ENCODE assay signal across 2 cellular contexts in the genomic region with DNA sequence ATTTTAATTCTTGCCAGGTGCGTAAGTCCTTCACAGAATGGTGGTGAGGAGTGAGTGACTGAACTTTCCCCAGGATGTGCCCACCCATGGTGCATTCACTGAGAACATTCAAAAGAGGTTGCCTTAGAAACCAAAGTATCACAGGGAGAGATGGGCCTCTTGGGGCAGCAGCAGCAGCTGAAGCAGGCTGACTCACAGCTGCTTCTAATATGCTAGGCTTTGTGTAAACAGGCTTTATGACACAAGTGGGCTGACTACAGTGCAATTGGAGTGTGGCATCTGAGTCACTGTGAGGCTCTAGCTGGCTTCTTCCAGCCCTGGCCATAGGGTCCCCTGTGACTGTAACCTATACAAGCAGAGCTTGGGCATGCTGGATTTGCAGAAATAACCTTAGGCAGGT.
TF ChIP-seq lines count a peak whose summit lies in the region.

No MANE protein-coding gene starts in this region.

TF ChIP-seq in HEK293, 187 proteins besides CTCF, POLR2A, EP300 and RAD21 (continues in another document):
- TF ChIP-seq, protein P1, sequence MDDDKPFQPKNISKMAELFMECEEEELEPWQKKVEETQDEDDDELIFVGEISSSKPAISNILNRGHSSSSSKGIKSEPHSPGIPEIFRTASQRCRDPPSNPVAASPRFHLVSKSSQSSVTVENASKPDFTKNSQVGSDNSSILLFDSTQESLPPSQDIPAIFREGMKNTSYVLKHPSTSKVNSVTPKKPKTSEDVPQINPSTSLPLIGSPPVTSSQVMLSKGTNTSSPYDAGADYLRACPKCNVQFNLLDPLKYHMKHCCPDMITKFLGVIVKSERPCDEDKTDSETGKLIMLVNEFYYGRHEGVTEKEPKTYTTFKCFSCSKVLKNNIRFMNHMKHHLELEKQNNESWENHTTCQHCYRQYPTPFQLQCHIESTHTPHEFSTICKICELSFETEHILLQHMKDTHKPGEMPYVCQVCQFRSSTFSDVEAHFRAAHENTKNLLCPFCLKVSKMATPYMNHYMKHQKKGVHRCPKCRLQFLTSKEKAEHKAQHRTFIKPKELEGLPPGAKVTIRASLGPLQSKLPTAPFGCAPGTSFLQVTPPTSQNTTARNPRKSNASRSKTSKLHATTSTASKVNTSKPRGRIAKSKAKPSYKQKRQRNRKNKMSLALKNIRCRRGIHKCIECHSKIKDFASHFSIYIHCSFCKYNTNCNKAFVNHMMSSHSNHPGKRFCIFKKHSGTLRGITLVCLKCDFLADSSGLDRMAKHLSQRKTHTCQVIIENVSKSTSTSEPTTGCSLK (tag by site-specific recombination; IDR thresholded peaks at IDR 0.05): no peak
- TF ChIP-seq, protein P2, sequence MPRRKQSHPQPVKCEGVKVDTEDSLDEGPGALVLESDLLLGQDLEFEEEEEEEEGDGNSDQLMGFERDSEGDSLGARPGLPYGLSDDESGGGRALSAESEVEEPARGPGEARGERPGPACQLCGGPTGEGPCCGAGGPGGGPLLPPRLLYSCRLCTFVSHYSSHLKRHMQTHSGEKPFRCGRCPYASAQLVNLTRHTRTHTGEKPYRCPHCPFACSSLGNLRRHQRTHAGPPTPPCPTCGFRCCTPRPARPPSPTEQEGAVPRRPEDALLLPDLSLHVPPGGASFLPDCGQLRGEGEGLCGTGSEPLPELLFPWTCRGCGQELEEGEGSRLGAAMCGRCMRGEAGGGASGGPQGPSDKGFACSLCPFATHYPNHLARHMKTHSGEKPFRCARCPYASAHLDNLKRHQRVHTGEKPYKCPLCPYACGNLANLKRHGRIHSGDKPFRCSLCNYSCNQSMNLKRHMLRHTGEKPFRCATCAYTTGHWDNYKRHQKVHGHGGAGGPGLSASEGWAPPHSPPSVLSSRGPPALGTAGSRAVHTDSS (tag by site-specific recombination; IDR thresholded peaks at IDR 0.05): no peak
- TF ChIP-seq, protein P3, sequence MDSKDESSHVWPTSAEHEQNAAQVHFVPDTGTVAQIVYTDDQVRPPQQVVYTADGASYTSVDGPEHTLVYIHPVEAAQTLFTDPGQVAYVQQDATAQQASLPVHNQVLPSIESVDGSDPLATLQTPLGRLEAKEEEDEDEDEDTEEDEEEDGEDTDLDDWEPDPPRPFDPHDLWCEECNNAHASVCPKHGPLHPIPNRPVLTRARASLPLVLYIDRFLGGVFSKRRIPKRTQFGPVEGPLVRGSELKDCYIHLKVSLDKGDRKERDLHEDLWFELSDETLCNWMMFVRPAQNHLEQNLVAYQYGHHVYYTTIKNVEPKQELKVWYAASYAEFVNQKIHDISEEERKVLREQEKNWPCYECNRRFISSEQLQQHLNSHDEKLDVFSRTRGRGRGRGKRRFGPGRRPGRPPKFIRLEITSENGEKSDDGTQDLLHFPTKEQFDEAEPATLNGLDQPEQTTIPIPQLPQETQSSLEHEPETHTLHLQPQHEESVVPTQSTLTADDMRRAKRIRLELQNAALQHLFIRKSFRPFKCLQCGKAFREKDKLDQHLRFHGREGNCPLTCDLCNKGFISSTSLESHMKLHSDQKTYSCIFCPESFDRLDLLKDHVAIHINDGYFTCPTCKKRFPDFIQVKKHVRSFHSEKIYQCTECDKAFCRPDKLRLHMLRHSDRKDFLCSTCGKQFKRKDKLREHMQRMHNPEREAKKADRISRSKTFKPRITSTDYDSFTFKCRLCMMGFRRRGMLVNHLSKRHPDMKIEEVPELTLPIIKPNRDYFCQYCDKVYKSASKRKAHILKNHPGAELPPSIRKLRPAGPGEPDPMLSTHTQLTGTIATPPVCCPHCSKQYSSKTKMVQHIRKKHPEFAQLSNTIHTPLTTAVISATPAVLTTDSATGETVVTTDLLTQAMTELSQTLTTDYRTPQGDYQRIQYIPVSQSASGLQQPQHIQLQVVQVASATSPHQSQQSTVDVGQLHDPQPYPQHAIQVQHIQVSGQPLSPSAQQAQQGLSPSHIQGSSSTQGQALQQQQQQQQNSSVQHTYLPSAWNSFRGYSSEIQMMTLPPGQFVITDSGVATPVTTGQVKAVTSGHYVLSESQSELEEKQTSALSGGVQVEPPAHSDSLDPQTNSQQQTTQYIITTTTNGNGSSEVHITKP (tag by site-specific recombination; IDR thresholded peaks at IDR 0.05): peak; percentile 69
- TF ChIP-seq ZNF155 (tag by site-specific recombination; IDR thresholded peaks at IDR 0.05) (no peak), KLF8 (tag by site-specific recombination; IDR thresholded peaks at IDR 0.05) (peak; percentile 64), ZNF292 (tag by site-specific recombination; IDR thresholded peaks at IDR 0.05; ENCODE audit: borderline replicate concordance, low read depth) (no peak), ZEB2 (tag by site-specific recombination; IDR thresholded peaks at IDR 0.05) (peak; percentile 85)
- TF ChIP-seq, protein P4, sequence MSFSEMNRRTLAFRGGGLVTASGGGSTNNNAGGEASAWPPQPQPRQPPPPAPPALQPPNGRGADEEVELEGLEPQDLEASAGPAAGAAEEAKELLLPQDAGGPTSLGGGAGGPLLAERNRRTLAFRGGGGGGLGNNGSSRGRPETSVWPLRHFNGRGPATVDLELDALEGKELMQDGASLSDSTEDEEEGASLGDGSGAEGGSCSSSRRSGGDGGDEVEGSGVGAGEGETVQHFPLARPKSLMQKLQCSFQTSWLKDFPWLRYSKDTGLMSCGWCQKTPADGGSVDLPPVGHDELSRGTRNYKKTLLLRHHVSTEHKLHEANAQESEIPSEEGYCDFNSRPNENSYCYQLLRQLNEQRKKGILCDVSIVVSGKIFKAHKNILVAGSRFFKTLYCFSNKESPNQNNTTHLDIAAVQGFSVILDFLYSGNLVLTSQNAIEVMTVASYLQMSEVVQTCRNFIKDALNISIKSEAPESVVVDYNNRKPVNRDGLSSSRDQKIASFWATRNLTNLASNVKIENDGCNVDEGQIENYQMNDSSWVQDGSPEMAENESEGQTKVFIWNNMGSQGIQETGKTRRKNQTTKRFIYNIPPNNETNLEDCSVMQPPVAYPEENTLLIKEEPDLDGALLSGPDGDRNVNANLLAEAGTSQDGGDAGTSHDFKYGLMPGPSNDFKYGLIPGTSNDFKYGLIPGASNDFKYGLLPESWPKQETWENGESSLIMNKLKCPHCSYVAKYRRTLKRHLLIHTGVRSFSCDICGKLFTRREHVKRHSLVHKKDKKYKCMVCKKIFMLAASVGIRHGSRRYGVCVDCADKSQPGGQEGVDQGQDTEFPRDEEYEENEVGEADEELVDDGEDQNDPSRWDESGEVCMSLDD (tag by site-specific recombination; IDR thresholded peaks at IDR 0.05): no peak
- TF ChIP-seq, protein P5, sequence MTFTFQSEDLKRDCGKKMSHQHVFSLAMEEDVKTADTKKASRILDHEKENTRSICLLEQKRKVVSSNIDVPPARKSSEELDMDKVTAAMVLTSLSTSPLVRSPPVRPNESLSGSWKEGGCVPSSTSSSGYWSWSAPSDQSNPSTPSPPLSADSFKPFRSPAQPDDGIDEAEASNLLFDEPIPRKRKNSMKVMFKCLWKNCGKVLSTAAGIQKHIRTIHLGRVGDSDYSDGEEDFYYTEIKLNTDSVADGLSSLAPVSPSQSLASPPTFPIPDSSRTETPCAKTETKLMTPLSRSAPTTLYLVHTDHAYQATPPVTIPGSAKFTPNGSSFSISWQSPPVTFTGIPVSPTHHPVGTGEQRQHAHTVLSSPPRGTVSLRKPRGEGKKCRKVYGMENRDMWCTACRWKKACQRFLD (tag by site-specific recombination; IDR thresholded peaks at IDR 0.05): no peak

TF ChIP-seq in HepG2, 621 proteins besides CTCF, POLR2A, EP300 and RAD21 (continues in another document):
- TF ChIP-seq STAG1 (CRISPR knock-in tag; IDR thresholded peaks at IDR 0.05) (0 out of 2 replicates have a peak, but pooled peaks have one; percentile 16), LCORL (IDR thresholded peaks at IDR 0.05) (no peak), LCORL (CRISPR knock-in tag; IDR thresholded peaks at IDR 0.05) (no peak), SAP130 (CRISPR knock-in tag; IDR thresholded peaks at IDR 0.05; ENCODE audit: low read depth) (peak; percentile 82), CBX1 (IDR thresholded peaks at IDR 0.05; ENCODE audit: low read depth) (peak; percentile 42), CBX5 (CRISPR knock-in tag; IDR thresholded peaks at IDR 0.05; ENCODE audit: borderline replicate concordance) (peak; percentile 83; the same call in 1 of the 2 replicates), FOXA3 (CRISPR knock-in tag; IDR thresholded peaks at IDR 0.05) (peak; percentile 97), NR3C1 (CRISPR knock-in tag; IDR thresholded peaks at IDR 0.05) (no peak), FOXP1 (IDR thresholded peaks at IDR 0.05) (no peak), FOXP1 (CRISPR knock-in tag; IDR thresholded peaks at IDR 0.05) (peak; percentile 46), NBN (conservative IDR thresholded peaks at IDR 0.05) (no peak), ZKSCAN8 (CRISPR knock-in tag; IDR thresholded peaks at IDR 0.05; ENCODE audit: borderline replicate concordance) (0 out of 2 replicates have a peak, but pooled peaks have one; percentile 23), MIXL1 (CRISPR knock-in tag; IDR thresholded peaks at IDR 0.05) (peak; percentile 61; the same call in 1 of the 2 replicates), MEIS2 (CRISPR knock-in tag; IDR thresholded peaks at IDR 0.05) (peak; percentile 62; the same call in 1 of the 2 replicates), JUND (CRISPR knock-in tag; IDR thresholded peaks at IDR 0.05) (peak; percentile 70; the same call in 1 of the 2 replicates), MAFF (IDR thresholded peaks at IDR 0.05; ENCODE audit: low read depth, low read length) (peak; percentile 36; the same call in 1 of the 2 replicates), SALL1 (CRISPR knock-in tag; IDR thresholded peaks at IDR 0.05) (peak; percentile 81), HNRNPUL1 (IDR thresholded peaks at IDR 0.05; ENCODE audit: low read depth, low read length) (no peak), FOSL1 (CRISPR knock-in tag; IDR thresholded peaks at IDR 0.05; ENCODE audit: borderline replicate concordance) (peak; percentile 64; the same call in 1 of the 2 replicates), ZSCAN12 (CRISPR knock-in tag; IDR thresholded peaks at IDR 0.05) (no peak), ZNF891 (CRISPR knock-in tag; IDR thresholded peaks at IDR 0.05) (no peak), MIER3 (CRISPR knock-in tag; IDR thresholded peaks at IDR 0.05; ENCODE audit: borderline replicate concordance) (0 out of 2 replicates have a peak, but pooled peaks have one; percentile 52), RORA (CRISPR knock-in tag; IDR thresholded peaks at IDR 0.05) (no peak), HDAC2 (CRISPR knock-in tag; IDR thresholded peaks at IDR 0.05) (peak; percentile 52; the same call in 1 of the 2 replicates)
- TF ChIP-seq, protein P6, sequence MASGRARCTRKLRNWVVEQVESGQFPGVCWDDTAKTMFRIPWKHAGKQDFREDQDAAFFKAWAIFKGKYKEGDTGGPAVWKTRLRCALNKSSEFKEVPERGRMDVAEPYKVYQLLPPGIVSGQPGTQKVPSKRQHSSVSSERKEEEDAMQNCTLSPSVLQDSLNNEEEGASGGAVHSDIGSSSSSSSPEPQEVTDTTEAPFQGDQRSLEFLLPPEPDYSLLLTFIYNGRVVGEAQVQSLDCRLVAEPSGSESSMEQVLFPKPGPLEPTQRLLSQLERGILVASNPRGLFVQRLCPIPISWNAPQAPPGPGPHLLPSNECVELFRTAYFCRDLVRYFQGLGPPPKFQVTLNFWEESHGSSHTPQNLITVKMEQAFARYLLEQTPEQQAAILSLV (CRISPR knock-in tag; IDR thresholded peaks at IDR 0.05; ENCODE audit: borderline replicate concordance): 0 out of 2 replicates have a peak, but pooled peaks have one; percentile 51
- TF ChIP-seq, protein P7, sequence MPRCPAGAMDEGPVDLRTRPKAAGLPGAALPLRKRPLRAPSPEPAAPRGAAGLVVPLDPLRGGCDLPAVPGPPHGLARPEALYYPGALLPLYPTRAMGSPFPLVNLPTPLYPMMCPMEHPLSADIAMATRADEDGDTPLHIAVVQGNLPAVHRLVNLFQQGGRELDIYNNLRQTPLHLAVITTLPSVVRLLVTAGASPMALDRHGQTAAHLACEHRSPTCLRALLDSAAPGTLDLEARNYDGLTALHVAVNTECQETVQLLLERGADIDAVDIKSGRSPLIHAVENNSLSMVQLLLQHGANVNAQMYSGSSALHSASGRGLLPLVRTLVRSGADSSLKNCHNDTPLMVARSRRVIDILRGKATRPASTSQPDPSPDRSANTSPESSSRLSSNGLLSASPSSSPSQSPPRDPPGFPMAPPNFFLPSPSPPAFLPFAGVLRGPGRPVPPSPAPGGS (CRISPR knock-in tag; IDR thresholded peaks at IDR 0.05): no peak
- TF ChIP-seq, protein P8, sequence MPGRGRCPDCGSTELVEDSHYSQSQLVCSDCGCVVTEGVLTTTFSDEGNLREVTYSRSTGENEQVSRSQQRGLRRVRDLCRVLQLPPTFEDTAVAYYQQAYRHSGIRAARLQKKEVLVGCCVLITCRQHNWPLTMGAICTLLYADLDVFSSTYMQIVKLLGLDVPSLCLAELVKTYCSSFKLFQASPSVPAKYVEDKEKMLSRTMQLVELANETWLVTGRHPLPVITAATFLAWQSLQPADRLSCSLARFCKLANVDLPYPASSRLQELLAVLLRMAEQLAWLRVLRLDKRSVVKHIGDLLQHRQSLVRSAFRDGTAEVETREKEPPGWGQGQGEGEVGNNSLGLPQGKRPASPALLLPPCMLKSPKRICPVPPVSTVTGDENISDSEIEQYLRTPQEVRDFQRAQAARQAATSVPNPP (CRISPR knock-in tag; IDR thresholded peaks at IDR 0.05): no peak
- TF ChIP-seq, protein P9, sequence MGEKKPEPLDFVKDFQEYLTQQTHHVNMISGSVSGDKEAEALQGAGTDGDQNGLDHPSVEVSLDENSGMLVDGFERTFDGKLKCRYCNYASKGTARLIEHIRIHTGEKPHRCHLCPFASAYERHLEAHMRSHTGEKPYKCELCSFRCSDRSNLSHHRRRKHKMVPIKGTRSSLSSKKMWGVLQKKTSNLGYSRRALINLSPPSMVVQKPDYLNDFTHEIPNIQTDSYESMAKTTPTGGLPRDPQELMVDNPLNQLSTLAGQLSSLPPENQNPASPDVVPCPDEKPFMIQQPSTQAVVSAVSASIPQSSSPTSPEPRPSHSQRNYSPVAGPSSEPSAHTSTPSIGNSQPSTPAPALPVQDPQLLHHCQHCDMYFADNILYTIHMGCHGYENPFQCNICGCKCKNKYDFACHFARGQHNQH (CRISPR knock-in tag; IDR thresholded peaks at IDR 0.05): 0 out of 2 replicates have a peak, but pooled peaks have one; percentile 39
- TF ChIP-seq, protein P10, sequence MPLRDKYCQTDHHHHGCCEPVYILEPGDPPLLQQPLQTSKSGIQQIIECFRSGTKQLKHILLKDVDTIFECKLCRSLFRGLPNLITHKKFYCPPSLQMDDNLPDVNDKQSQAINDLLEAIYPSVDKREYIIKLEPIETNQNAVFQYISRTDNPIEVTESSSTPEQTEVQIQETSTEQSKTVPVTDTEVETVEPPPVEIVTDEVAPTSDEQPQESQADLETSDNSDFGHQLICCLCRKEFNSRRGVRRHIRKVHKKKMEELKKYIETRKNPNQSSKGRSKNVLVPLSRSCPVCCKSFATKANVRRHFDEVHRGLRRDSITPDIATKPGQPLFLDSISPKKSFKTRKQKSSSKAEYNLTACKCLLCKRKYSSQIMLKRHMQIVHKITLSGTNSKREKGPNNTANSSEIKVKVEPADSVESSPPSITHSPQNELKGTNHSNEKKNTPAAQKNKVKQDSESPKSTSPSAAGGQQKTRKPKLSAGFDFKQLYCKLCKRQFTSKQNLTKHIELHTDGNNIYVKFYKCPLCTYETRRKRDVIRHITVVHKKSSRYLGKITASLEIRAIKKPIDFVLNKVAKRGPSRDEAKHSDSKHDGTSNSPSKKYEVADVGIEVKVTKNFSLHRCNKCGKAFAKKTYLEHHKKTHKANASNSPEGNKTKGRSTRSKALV (CRISPR knock-in tag; IDR thresholded peaks at IDR 0.05): 0 out of 2 replicates have a peak, but pooled peaks have one; percentile 30
- TF ChIP-seq, protein P11, sequence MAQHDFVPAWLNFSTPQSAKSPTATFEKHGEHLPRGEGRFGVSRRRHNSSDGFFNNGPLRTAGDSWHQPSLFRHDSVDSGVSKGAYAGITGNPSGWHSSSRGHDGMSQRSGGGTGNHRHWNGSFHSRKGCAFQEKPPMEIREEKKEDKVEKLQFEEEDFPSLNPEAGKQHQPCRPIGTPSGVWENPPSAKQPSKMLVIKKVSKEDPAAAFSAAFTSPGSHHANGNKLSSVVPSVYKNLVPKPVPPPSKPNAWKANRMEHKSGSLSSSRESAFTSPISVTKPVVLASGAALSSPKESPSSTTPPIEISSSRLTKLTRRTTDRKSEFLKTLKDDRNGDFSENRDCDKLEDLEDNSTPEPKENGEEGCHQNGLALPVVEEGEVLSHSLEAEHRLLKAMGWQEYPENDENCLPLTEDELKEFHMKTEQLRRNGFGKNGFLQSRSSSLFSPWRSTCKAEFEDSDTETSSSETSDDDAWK (CRISPR knock-in tag; IDR thresholded peaks at IDR 0.05): no peak
